In the genomic region with DNA sequence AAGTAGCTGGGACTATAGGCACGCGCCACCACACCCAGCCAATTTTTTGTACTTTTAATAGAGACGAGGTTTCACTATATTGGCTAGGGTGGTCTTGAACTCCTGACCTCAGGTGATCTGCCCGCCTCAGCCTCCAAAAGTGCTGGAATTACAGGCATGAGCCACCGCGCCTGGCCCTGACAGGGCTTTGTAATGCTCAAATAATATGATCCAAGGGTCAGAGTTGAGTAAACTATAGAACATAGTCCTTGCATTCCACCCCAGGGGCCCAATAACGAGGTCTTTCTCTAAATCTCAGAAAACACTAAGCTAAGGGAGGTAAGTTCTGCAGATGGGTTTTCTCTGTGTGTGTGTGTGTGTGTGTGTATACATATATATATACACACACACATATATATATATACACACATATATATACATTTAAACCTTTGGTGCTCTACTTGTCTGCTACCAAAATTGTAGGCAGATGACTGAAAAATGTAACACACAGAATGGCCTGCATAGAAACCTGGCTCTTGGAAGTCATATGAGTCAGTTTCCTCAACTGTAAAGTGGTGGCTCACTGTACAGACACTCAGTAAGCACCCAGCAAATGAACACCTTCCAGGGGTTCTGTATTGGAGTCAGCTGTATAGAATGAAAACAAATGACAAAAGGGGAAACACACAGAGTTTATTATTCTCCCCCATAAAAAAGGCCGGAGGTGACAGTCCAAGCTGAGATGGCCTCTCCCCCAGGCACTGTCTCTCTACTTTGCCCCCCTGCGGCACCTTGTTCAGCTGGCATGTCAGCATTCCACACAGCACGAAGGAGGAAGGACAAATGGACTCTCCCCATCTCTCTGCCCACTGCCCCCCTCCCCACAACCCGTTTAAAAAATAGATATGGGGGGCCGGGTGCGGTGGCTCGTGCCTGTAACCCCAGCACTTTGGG, we compare ENCODE assay signal across 1 cellular context.
TF ChIP-seq lines count a peak whose summit lies in the region.

No MANE protein-coding gene starts in this region.

TF ChIP-seq in GM12878, 131 proteins besides CTCF, POLR2A, EP300 and RAD21:
- TF ChIP-seq SMAD5 (IDR thresholded peaks at IDR 0.05; ENCODE audit: low read depth) (no peak), ESRRA (IDR thresholded peaks at IDR 0.05; ENCODE audit: low read length) (no peak), TAF1 (IDR thresholded peaks at IDR 0.05; ENCODE audit: borderline replicate concordance, low read depth, low read length) (no peak), MYC (IDR thresholded peaks at IDR 0.05; ENCODE audit: insufficient read depth, insufficient read length, insufficient replicate concordance, low read length, severe bottlenecking) (no peak), PAX5 (IDR thresholded peaks at IDR 0.05; ENCODE audit: borderline replicate concordance, low read depth, low read length) (no peak), KAT2A (conservative IDR thresholded peaks at IDR 0.05; ENCODE audit: control insufficient read depth, low read depth, low read length) (no peak), HCFC1 (IDR thresholded peaks at IDR 0.05; ENCODE audit: low read length) (no peak), BRCA1 (IDR thresholded peaks at IDR 0.05; ENCODE audit: low read depth, low read length) (no peak), CBX5 (IDR thresholded peaks at IDR 0.05; ENCODE audit: low read depth) (no peak), NR2C2 (IDR thresholded peaks at IDR 0.05; ENCODE audit: borderline replicate concordance, control insufficient read depth, insufficient read length, low read depth) (no peak), NBN (IDR thresholded peaks at IDR 0.05) (no peak), GATAD2B (conservative IDR thresholded peaks at IDR 0.05; ENCODE audit: low read depth) (no peak)
- TF ChIP-seq, protein P1, sequence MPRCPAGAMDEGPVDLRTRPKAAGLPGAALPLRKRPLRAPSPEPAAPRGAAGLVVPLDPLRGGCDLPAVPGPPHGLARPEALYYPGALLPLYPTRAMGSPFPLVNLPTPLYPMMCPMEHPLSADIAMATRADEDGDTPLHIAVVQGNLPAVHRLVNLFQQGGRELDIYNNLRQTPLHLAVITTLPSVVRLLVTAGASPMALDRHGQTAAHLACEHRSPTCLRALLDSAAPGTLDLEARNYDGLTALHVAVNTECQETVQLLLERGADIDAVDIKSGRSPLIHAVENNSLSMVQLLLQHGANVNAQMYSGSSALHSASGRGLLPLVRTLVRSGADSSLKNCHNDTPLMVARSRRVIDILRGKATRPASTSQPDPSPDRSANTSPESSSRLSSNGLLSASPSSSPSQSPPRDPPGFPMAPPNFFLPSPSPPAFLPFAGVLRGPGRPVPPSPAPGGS (IDR thresholded peaks at IDR 0.05; ENCODE audit: borderline replicate concordance, insufficient read depth, low read depth, low read length, poor library complexity, severe bottlenecking) = no peak
- TF ChIP-seq, protein P2, sequence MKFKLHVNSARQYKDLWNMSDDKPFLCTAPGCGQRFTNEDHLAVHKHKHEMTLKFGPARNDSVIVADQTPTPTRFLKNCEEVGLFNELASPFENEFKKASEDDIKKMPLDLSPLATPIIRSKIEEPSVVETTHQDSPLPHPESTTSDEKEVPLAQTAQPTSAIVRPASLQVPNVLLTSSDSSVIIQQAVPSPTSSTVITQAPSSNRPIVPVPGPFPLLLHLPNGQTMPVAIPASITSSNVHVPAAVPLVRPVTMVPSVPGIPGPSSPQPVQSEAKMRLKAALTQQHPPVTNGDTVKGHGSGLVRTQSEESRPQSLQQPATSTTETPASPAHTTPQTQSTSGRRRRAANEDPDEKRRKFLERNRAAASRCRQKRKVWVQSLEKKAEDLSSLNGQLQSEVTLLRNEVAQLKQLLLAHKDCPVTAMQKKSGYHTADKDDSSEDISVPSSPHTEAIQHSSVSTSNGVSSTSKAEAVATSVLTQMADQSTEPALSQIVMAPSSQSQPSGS (IDR thresholded peaks at IDR 0.05; ENCODE audit: low read length) = no peak
- TF ChIP-seq, protein P3, sequence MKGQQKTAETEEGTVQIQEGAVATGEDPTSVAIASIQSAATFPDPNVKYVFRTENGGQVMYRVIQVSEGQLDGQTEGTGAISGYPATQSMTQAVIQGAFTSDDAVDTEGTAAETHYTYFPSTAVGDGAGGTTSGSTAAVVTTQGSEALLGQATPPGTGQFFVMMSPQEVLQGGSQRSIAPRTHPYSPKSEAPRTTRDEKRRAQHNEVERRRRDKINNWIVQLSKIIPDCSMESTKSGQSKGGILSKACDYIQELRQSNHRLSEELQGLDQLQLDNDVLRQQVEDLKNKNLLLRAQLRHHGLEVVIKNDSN (IDR thresholded peaks at IDR 0.05; ENCODE audit: borderline replicate concordance, extremely low read length, insufficient read depth, low read depth, low read length) = no peak
- TF ChIP-seq, protein P4, sequence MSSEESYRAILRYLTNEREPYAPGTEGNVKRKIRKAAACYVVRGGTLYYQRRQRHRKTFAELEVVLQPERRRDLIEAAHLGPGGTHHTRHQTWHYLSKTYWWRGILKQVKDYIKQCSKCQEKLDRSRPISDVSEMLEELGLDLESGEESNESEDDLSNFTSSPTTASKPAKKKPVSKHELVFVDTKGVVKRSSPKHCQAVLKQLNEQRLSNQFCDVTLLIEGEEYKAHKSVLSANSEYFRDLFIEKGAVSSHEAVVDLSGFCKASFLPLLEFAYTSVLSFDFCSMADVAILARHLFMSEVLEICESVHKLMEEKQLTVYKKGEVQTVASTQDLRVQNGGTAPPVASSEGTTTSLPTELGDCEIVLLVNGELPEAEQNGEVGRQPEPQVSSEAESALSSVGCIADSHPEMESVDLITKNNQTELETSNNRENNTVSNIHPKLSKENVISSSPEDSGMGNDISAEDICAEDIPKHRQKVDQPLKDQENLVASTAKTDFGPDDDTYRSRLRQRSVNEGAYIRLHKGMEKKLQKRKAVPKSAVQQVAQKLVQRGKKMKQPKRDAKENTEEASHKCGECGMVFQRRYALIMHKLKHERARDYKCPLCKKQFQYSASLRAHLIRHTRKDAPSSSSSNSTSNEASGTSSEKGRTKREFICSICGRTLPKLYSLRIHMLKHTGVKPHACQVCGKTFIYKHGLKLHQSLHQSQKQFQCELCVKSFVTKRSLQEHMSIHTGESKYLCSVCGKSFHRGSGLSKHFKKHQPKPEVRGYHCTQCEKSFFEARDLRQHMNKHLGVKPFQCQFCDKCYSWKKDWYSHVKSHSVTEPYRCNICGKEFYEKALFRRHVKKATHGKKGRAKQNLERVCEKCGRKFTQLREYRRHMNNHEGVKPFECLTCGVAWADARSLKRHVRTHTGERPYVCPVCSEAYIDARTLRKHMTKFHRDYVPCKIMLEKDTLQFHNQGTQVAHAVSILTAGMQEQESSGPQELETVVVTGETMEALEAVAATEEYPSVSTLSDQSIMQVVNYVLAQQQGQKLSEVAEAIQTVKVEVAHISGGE (CRISPR knock-in tag; IDR thresholded peaks at IDR 0.05) = no peak
